Comparison of ENCODE assay signal across 8 cellular contexts in the genomic region with DNA sequence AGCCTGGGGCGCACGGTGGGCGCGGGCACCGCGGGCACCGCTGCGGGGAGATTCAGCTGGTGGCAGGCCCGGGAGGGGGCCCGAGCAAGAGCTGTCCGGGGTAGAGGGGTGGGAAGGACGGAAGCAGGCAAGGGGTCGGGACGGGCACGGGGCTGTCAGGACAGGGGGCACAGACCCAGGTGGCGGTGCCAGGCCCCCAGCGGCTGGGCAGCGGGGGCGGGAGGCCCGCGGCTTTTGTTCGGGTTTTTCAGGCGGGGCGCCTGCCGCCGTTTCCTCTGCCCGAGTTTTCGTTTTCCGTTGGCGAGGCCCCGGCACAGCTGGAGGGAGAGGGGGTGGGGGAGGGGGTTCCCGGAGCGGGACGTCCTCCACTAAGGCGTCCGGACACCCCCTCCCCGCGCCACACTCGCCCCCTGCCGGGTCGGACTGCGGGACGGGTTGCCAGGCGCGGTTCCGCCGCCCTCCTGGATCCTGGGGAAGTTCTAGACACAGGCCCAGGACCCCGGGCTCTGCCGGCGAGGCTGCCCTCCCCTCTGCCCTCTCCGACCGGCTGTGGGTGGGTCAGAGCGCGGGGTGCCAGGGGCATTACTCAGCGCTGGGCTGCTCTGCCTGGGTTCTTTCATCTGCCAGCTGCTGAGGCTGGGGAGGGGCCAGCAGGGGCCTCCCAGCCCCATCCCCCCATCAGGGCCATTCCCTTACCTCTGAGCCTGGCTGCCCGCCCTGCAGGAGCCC. TPM values are rescaled to one million over a fixed set of nuclear protein-coding genes. Genes with fewer than 3 reads are reported as not detected.
DNase-seq lines count a peak whose midpoint lies in the region; ATAC-seq, FAIRE-seq and TF ChIP-seq lines count a peak whose summit lies in the region.

No MANE protein-coding gene starts in this region.

- H3K9me3 ChIP-seq in OCI-LY7 (ENCODE audit: low read length) (no peaks in the 10 kb centered on the region), left lung (no peaks in the 10 kb centered on the region)

- peak; percentile 68 for ATAC-seq in left lung
- peak; percentile 50 to 60 for ATAC-seq in stimulated activated naive B cell treated with anti-CD40 and anti-IgM and Interleukin-4, amounts not matched to agents 10 μg/mL and 1 μg/mL and 100 μg/mL, for 72 hours (replicated peaks)

- no peaks in the 10 kb centered on the region for H3K27me3 ChIP-seq in left lung

- H3K36me3 ChIP-seq in OCI-LY7 (ENCODE audit: insufficient read depth, low read length): no peaks in the 10 kb centered on the region
- no peaks in the 10 kb centered on the region for H3K36me3 ChIP-seq in left lung

- DNase-seq in GF-D8 (lab: John Stamatoyannopoulos, UW) (peak; percentile 42), OCI-LY7 (ENCODE audit: low spot score) (peak; percentile 39), left lung (peak; percentile 60 to 89), GM19239 (ENCODE audit: insufficient read length, low spot score) (no peak), H4 (ENCODE audit: low spot score) (no peak), Kasumi-1 (lab: John Stamatoyannopoulos, UW) (no peak)
- DNase-seq in stimulated activated naive B cell treated with anti-CD40 and anti-IgM and Interleukin-4, amounts not matched to agents 10 μg/mL and 1 μg/mL and 100 μg/mL, for 72 hours: no peak

- H3K27ac ChIP-seq in OCI-LY7 (ENCODE audit: low read depth, low read length, poor library complexity, severe bottlenecking) (peak overlapping the region; percentile 31), left lung (peak overlapping the region; percentile 78 to 86)

- CTCF ChIA-PET in OCI-LY7 (lab: Charles Lee; ENCODE audit: unreplicated experiment): interaction anchor here (0.6 kb wide), 1 partner anchor 370 kb away, joined by 5 read pairs; no protein-coding TSS in a partner anchor

- peaks cover 27% of the 10 kb centered on the region for H3K4me1 ChIP-seq in OCI-LY7 (ENCODE audit: insufficient read depth, low read length, poor library complexity, severe bottlenecking)
- peaks cover 0 to 56% of the 10 kb centered on the region in 2 donors for H3K4me1 ChIP-seq in left lung

- H3K9me2 ChIP-seq in OCI-LY7 (ENCODE audit: insufficient read depth, low read length): no peaks in the 10 kb centered on the region

- H3K79me2 ChIP-seq in OCI-LY7 (ENCODE audit: insufficient read depth, low read depth, low read length): no peaks in the 10 kb centered on the region

- no peak for FAIRE-seq in GM19239 (lab: Jason Lieb, UNC)

- no peaks in the 10 kb centered on the region for H3K36me3 Mint-ChIP-seq in dendritic cell treated with granulocyte-macrophage colony-stimulating factor and Interleukin-4, amounts not matched to agents 40 ng/mL and 50 ng/mL, for 4 days (ENCODE audit: low read depth)
- no peaks in the 10 kb centered on the region for H3K36me3 Mint-ChIP-seq in stimulated activated naive B cell treated with anti-CD40 and anti-IgM and Interleukin-4, amounts not matched to agents 10 μg/mL and 1 μg/mL and 100 μg/mL, for 72 hours

- peaks cover 44% of the 10 kb centered on the region for H3K27me3 Mint-ChIP-seq in dendritic cell treated with granulocyte-macrophage colony-stimulating factor and Interleukin-4, amounts not matched to agents 40 ng/mL and 50 ng/mL, for 4 days
- peaks cover 25 to 28% of the 10 kb centered on the region in 2 donors for H3K27me3 Mint-ChIP-seq in stimulated activated naive B cell treated with anti-CD40 and anti-IgM and Interleukin-4, amounts not matched to agents 10 μg/mL and 1 μg/mL and 100 μg/mL, for 72 hours

- H4K20me1 ChIP-seq in OCI-LY7 (ENCODE audit: insufficient read depth, low read length): no peaks in the 10 kb centered on the region

- TF ChIP-seq CTCF in OCI-LY7 (conservative IDR thresholded peaks at IDR 0.05; ENCODE audit: low read length) (no peak), left lung (IDR thresholded peaks at IDR 0.05) (no peak)

- peak overlapping the region; percentile 74 for H3K4me3 ChIP-seq in OCI-LY7 (ENCODE audit: low read depth, low read length, poor library complexity, severe bottlenecking)
- peak overlapping the region; percentile 88 to 90 for H3K4me3 ChIP-seq in left lung

- no peaks in the 10 kb centered on the region for H3K9me3 Mint-ChIP-seq in dendritic cell treated with granulocyte-macrophage colony-stimulating factor and Interleukin-4, amounts not matched to agents 40 ng/mL and 50 ng/mL, for 4 days
- H3K9me3 Mint-ChIP-seq in stimulated activated naive B cell treated with anti-CD40 and anti-IgM and Interleukin-4, amounts not matched to agents 10 μg/mL and 1 μg/mL and 100 μg/mL, for 72 hours: no peaks in the 10 kb centered on the region

- peaks cover 50% of the 10 kb centered on the region for H3K4me1 Mint-ChIP-seq in dendritic cell treated with granulocyte-macrophage colony-stimulating factor and Interleukin-4, amounts not matched to agents 40 ng/mL and 50 ng/mL, for 4 days (ENCODE audit: low read depth)
- peaks cover 17 to 39% of the 10 kb centered on the region in 2 donors for H3K4me1 Mint-ChIP-seq in stimulated activated naive B cell treated with anti-CD40 and anti-IgM and Interleukin-4, amounts not matched to agents 10 μg/mL and 1 μg/mL and 100 μg/mL, for 72 hours

- H3K4me2 ChIP-seq in OCI-LY7 (ENCODE audit: low read length): peak overlapping the region; percentile 96

- peak overlapping the region; percentile 63 for H3K4me3 Mint-ChIP-seq in dendritic cell treated with granulocyte-macrophage colony-stimulating factor and Interleukin-4, amounts not matched to agents 40 ng/mL and 50 ng/mL, for 4 days
- peak overlapping the region; percentile 40 to 82 for H3K4me3 Mint-ChIP-seq in stimulated activated naive B cell treated with anti-CD40 and anti-IgM and Interleukin-4, amounts not matched to agents 10 μg/mL and 1 μg/mL and 100 μg/mL, for 72 hours

- POLR2A ChIA-PET in OCI-LY7 (lab: Charles Lee): no interaction called here

- peak overlapping the region; percentile 26; the same call in 1 of the 2 replicates for H2AFZ ChIP-seq in OCI-LY7 (ENCODE audit: low read length)

- BruUV-seq in OCI-LY7 (replicated peaks; lab: Mats Ljungman, UMichigan): no TSS peak

- no peak overlapping the region for H3K27ac Mint-ChIP-seq in dendritic cell treated with granulocyte-macrophage colony-stimulating factor and Interleukin-4, amounts not matched to agents 40 ng/mL and 50 ng/mL, for 4 days
- H3K27ac Mint-ChIP-seq in stimulated activated naive B cell treated with anti-CD40 and anti-IgM and Interleukin-4, amounts not matched to agents 10 μg/mL and 1 μg/mL and 100 μg/mL, for 72 hours: no peak overlapping the region

- intact Hi-C loops in OCI-LY7 (cut with micrococcal nuclease; ENCODE audit: unreplicated experiment) (loop anchor here (10.0 kb wide), 1 partner anchor 236 kb away; no protein-coding TSS in a partner anchor), left lung (cut with DNase I) (no loop called here)
- intact Hi-C loops in dendritic cell treated with granulocyte-macrophage colony-stimulating factor and Interleukin-4, amounts not matched to agents 40 ng/mL and 50 ng/mL, for 4 days (cut with micrococcal nuclease): loop anchor here (10.0 kb wide), 1 partner anchor 236 kb away; no protein-coding TSS in a partner anchor

RNA-seq across cellular contexts. Expression of a gene that starts 0.5 kb away (rescaled TPM):
- 18.6 and 25.4 TPM in 2 replicates for total RNA-seq in OCI-LY7 (2014; rRNA removed; shearing (Covaris generic))
- total RNA-seq in OCI-LY7 (2022) (14.6 and 16.3 TPM in 2 replicates), left lung (10 to 100 TPM; 49.1 to 51.0 TPM)
- 6.8 and 11.7 TPM in 2 replicates for total RNA-seq in H4 (2014; rRNA removed; shearing (Covaris generic))

Comparison
In these comparisons a context has a peak if more than half of its experiments do, and no peak if none do; other contexts are left out.
1. DNase-seq: peak in GF-D8 (single experiment), OCI-LY7 (single experiment) and left lung (2 of 2); none in stimulated activated naive B cell treated with anti-CD40 and anti-IgM and Interleukin-4, amounts not matched to agents 10 μg/mL and 1 μg/mL and 100 μg/mL, for 72 hours (single experiment), GM19239 (single experiment), H4 (single experiment) and Kasumi-1 (0 of 2).
2. intact Hi-C loops: an anchor here in OCI-LY7 (10.0 kb wide) and dendritic cell treated with granulocyte-macrophage colony-stimulating factor and Interleukin-4, amounts not matched to agents 40 ng/mL and 50 ng/mL, for 4 days (10.0 kb wide); none called in left lung.